In the genomic region with DNA sequence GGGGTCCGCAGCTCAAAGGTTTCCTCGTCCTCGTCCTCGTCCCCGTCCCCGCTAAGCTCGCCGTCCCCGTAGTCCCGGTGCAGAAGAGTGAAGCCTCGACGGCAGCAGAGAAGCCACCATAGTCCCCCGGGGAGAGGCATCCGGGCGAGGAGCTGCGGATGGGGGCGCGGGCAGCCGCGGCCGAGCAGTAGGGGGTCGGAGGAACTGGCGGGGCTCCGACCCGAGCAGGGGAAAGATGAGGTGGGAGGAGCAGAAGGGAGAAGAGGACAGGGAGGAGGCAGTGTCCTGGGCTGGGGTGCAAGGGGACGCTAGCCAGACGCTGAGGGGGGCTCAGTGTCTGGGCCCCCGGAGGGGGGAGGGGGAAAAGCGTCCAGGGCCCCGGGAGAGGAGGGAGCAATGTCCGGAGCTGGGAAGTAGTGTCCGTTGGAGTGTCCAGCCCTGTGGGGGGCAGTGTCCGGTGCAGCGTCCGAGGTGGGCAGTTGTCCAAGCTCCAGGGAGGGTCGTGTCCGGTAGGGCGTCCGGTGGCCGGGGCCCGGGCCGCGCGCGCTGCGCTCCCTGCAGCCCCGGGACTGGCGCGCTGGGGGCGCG, we compare ENCODE assay signal across 8 cellular contexts. TPM values are rescaled to one million over a fixed set of nuclear protein-coding genes. Genes with fewer than 3 reads are reported as not detected.
DNase-seq lines count a peak whose midpoint lies in the region; ATAC-seq and TF ChIP-seq lines count a peak whose summit lies in the region.

A gene with protein sequence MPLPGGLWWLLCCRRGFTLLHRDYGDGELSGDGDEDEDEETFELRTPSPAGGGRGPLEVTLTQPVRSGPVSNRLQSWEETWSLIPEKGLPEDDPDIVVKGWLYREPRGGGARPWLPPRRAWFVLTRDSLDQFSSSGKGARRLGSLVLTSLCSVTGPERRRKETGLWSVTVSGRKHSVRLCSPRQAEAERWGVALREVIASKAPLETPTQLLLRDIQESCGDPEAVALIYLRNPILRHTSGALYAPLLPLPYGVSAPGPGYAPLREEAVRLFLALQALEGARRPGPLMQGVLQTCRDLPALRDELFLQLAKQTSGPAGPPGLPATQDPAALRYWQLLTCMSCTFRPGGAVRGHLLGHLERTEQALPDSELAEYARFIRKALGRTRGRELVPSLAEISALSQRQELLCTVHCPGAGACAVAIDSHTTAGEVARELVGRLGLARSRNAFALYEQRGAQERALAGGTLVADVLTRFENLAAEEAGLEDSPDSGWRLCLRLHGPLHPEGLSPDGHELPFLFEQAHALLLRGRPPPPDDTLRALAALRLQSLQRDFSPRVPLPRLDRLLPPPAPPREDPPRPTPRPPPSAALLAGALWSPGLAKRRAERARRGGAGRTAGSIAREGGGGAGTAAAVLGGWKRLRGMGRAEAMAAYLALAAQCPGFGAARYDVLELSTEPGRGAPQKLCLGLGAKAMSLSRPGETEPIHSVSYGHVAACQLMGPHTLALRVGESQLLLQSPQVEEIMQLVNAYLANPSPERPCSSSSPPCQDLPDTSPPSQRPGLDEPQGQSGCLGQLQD (minus strand): TSS at position 571 of the 588 bp plus-strand sequence. CDS start 431 bp downstream, at position 140.

- H3K4me1 Mint-ChIP-seq in activated CD8-positive, alpha-beta memory T cell treated with anti-CD3 and anti-CD28 coated beads, Interleukin-2, amount 10 ng/mL, durations not matched to agents 7 days and 5 days = peaks cover 54% of the 10 kb centered on the region

- intact Hi-C loops in cardiac septum (cut with DNase I) = no loop called here

- H3K27ac ChIP-seq in DOHH2 (ENCODE audit: low read depth, low read length) = 0 out of 2 replicates have a peak within 1 kb of the TSS, but pooled peaks have one; percentile 53
- peak within 1 kb of the TSS; percentile 57 for H3K27ac ChIP-seq in KOPT-K1 (ENCODE audit: low read depth, low read length, poor library complexity, severe bottlenecking)

- peak within 1 kb of the TSS; percentile 73 for H3K4me3 Mint-ChIP-seq in activated CD8-positive, alpha-beta memory T cell treated with anti-CD3 and anti-CD28 coated beads, Interleukin-2, amount 10 ng/mL, durations not matched to agents 7 days and 5 days

- H3K9me3 ChIP-seq in DOHH2 (ENCODE audit: control insufficient read depth, insufficient read depth, low read length) = no peaks in the 10 kb centered on the region
- H3K9me3 ChIP-seq in KOPT-K1 (ENCODE audit: insufficient read depth, low read length, poor library complexity, severe bottlenecking) = no peaks in the 10 kb centered on the region

- CTCF ChIA-PET in activated CD8-positive, alpha-beta memory T cell treated with anti-CD3 and anti-CD28 coated beads, Interleukin-2, amount 10 ng/mL, durations not matched to agents 7 days and 5 days (lab: Charles Lee) = interaction anchor here (0.9 to 6.2 kb wide), 9 partner anchors 10 to 148 kb away, joined by 3 to 92 read pairs (median 4); a partner anchor contains a TSS

- peak within 1 kb of the TSS; percentile 85 for H3K27ac Mint-ChIP-seq in activated CD8-positive, alpha-beta memory T cell treated with anti-CD3 and anti-CD28 coated beads, Interleukin-2, amount 10 ng/mL, durations not matched to agents 7 days and 5 days

- peak within 1 kb of the TSS; percentile 96 for H3K4me2 ChIP-seq in DOHH2 (ENCODE audit: low read length)

- H3K9me2 ChIP-seq in DOHH2 (replicated peaks; ENCODE audit: control insufficient read depth, low read length) = no peaks in the 10 kb centered on the region

- H3K36me3 ChIP-seq in DOHH2 (ENCODE audit: control insufficient read depth, low read length) = no peaks in the 10 kb centered on the region
- H3K36me3 ChIP-seq in KOPT-K1 (ENCODE audit: insufficient read depth, low read length) = no peaks in the 10 kb centered on the region

- H4K20me1 ChIP-seq in DOHH2 (ENCODE audit: control insufficient read depth, insufficient read depth, low read depth, low read length) = no peaks in the 10 kb centered on the region

- no peak for ATAC-seq in activated CD8-positive, alpha-beta memory T cell treated with anti-CD3 and anti-CD28 coated beads, Interleukin-2, amount 10 ng/mL, durations not matched to agents 7 days and 5 days
- ATAC-seq in HG03520 (IDR thresholded peaks at IDR 0.05; ENCODE audit: unreplicated experiment) (no peak), GM18907 (IDR thresholded peaks at IDR 0.05; ENCODE audit: unreplicated experiment) (no peak)

- H3K4me3 ChIP-seq in DOHH2 (ENCODE audit: low read length) = peak within 1 kb of the TSS; percentile 81

- peaks cover 10% of the 10 kb centered on the region; the same call in 1 of the 2 replicates for H3F3A ChIP-seq in DOHH2 (ENCODE audit: control insufficient read depth, insufficient read depth)

- peaks cover 50% of the 10 kb centered on the region for H3K27me3 ChIP-seq in DOHH2 (ENCODE audit: control insufficient read depth, low read length)

- H3K27me3 Mint-ChIP-seq in activated CD8-positive, alpha-beta memory T cell treated with anti-CD3 and anti-CD28 coated beads, Interleukin-2, amount 10 ng/mL, durations not matched to agents 7 days and 5 days = peaks cover 46% of the 10 kb centered on the region

- peaks cover 73% of the 10 kb centered on the region for H3K4me1 ChIP-seq in DOHH2 (ENCODE audit: control insufficient read depth, low read length)

- H3K79me2 ChIP-seq in DOHH2 (ENCODE audit: control insufficient read depth, low read length) = no peaks in the 10 kb centered on the region

- TF ChIP-seq CTCF in DOHH2 (IDR thresholded peaks at IDR 0.05; ENCODE audit: low read depth, low read length, poor library complexity, severe bottlenecking) = peak; percentile 8

- no peaks in the 10 kb centered on the region for H3K36me3 Mint-ChIP-seq in activated CD8-positive, alpha-beta memory T cell treated with anti-CD3 and anti-CD28 coated beads, Interleukin-2, amount 10 ng/mL, durations not matched to agents 7 days and 5 days

- DNase-seq in activated CD8-positive, alpha-beta memory T cell treated with anti-CD3 and anti-CD28 coated beads, Interleukin-2, amount 10 ng/mL, durations not matched to agents 7 days and 5 days = no peak
- DNase-seq in cardiac septum (ENCODE audit: low spot score) (no peak), retina (peak; percentile 82)
- no peak for DNase-seq in activated effector memory CD4-positive, alpha-beta T cell treated with Interleukin-2 at 50 U/mL for 16 hours

- no peaks in the 10 kb centered on the region for H3K9me3 Mint-ChIP-seq in activated CD8-positive, alpha-beta memory T cell treated with anti-CD3 and anti-CD28 coated beads, Interleukin-2, amount 10 ng/mL, durations not matched to agents 7 days and 5 days (ENCODE audit: low read depth)

RNA-seq across cellular contexts. Expression of the gene that starts here (rescaled TPM):
- total RNA-seq in activated CD8-positive, alpha-beta memory T cell treated with anti-CD3 and anti-CD28 coated beads, Interleukin-2, amount 10 ng/mL, durations not matched to agents 7 days and 5 days = 1 to 10 TPM; 1.3 to 1.4 TPM
- total RNA-seq in cardiac septum = 20.2 TPM
